In genomic region chr10:7529638-7530037, GRCh38 we compare ENCODE assay signal across 10 cellular contexts.
DNase-seq lines count a peak whose midpoint lies in the region; ATAC-seq, FAIRE-seq and TF ChIP-seq lines count a peak whose summit lies in the region.
"Had no signal": no experiment of that assay in that cellular context is flagged by ENCODE, and none has a peak within 500 bp of the region (broad histone marks: within the 10 kb centered on the region; RNA-seq: fewer than 3 reads in every experiment).

No MANE protein-coding gene starts in this region.

- ATAC-seq in HG02840 (IDR thresholded peaks at IDR 0.05; ENCODE audit: low FRiP score, unreplicated experiment), result no peak
- ATAC-seq in HG03354 (IDR thresholded peaks at IDR 0.05; ENCODE audit: poor library complexity, severe bottlenecking, unreplicated experiment), result no peak

- DNase-seq in A673 (ENCODE audit: low spot score) (peak; percentile 49), GM13977 (ENCODE audit: low spot score) (no peak), SW480 (ENCODE audit: low spot score) (peak; percentile 42), keratinocyte (ENCODE audit: low read depth, low spot score) (no peak), hepatic stellate cell (ENCODE audit: low spot score) (no peak)
- no peak for DNase-seq in stimulated activated CD4-positive, alpha-beta T cell treated with anti-CD3 and anti-CD28 coated beads, Interleukin-12 subunit alpha, Interleukin-12 subunit beta, amount 100 ng/mL, for 4 hours
- DNase-seq: activated effector memory CD4-positive, alpha-beta T cell treated with Interleukin-2 at 50 U/mL for 16 hours; erythroblast had no signal

- H3K9ac ChIP-seq in keratinocyte (ENCODE audit: control insufficient read depth, extremely low read depth, insufficient read depth, low read length), result no peak overlapping the region

- H3K27ac ChIP-seq in A673 (ENCODE audit: low read depth, low read length, poor library complexity, severe bottlenecking) (no peak overlapping the region), keratinocyte (ENCODE audit: control insufficient read depth, insufficient read depth, low read length) (no peak overlapping the region)

- H2AFZ ChIP-seq in keratinocyte (ENCODE audit: control insufficient read depth, low read length), result no peak overlapping the region

- H3K79me2 ChIP-seq in keratinocyte (ENCODE audit: control insufficient read depth, insufficient read depth, low read length), result no peaks in the 10 kb centered on the region

- dilution Hi-C loops in keratinocyte (cut with MboI; ENCODE audit: extremely low pct_ligation_motif_present, low sequenced_read_pairs), result loop anchor here (10.0 kb wide), 1 partner anchor 155 kb away; no protein-coding TSS in a partner anchor

- in situ Hi-C loops in GM13977 (cut with MboI; ENCODE audit: low pct_unique_long_range_greater_than_20kb, low sequenced_read_pairs, unreplicated experiment), result no loop called here

- no peak overlapping the region for H3K4me3 ChIP-seq in A673 (ENCODE audit: low read depth, low read length, poor library complexity, severe bottlenecking)
- H3K4me3 ChIP-seq in keratinocyte (ENCODE audit: control insufficient read depth in 2 of 3, extremely low read depth in 1 of 3, insufficient read depth in 2 of 3, low read depth in 1 of 3, low read length in 3 of 3), result no peak overlapping the region

- H3K27me3 ChIP-seq in A673 (replicated peaks; ENCODE audit: insufficient read depth, low read depth, low read length, poor library complexity) (no peaks in the 10 kb centered on the region), keratinocyte (ENCODE audit: control insufficient read depth, extremely low read depth, insufficient read depth, low read length) (peaks cover 7% of the 10 kb centered on the region)

- TF ChIP-seq CTCF in A673 (conservative IDR thresholded peaks at IDR 0.05; ENCODE audit: low read depth, low read length) (peak; percentile 52), GM13977 (IDR thresholded peaks at IDR 0.05; ENCODE audit: extremely low read depth, insufficient read depth, missing control alignments) (peak; percentile 19), keratinocyte (optimal IDR thresholded peaks at IDR 0.05 in 1 of 3, IDR thresholded peaks at IDR 0.05 in 1 of 3, conservative IDR thresholded peaks at IDR 0.05 in 1 of 3; ENCODE audit: extremely low read depth in 1 of 3, insufficient read depth in 2 of 3, low read length in 3 of 3) (peak; percentile 21 to 74 (median 43))

- no peak for FAIRE-seq in keratinocyte (lab: Jason Lieb, UNC)

- H3K9me1 ChIP-seq in keratinocyte (ENCODE audit: control insufficient read depth, extremely low read depth, insufficient read depth, low read length), result no peaks in the 10 kb centered on the region

- no TSS peak for BruUV-seq in A673 (replicated peaks; lab: Mats Ljungman, UMichigan)

- intact Hi-C loops in A673 (cut with micrococcal nuclease; ENCODE audit: unreplicated experiment), result loop anchor here (1.0 to 10.0 kb wide), 6 partner anchors 158 to 1675 kb away; partner anchors contain the start of gene GATA3

- no peaks in the 10 kb centered on the region for H4K20me1 ChIP-seq in keratinocyte (ENCODE audit: control insufficient read depth, extremely low read depth, insufficient read depth, low read length)

- no peak overlapping the region for H3K4me2 ChIP-seq in keratinocyte (ENCODE audit: control insufficient read depth, extremely low read depth, insufficient read depth, low read depth, low read length)

- POLR2A ChIA-PET in A673 (lab: Charles Lee; ENCODE audit: low non-redundant PET), result no interaction called here

- H3K9me3 ChIP-seq in A673 (ENCODE audit: low read depth, low read length, poor library complexity, severe bottlenecking) (no peaks in the 10 kb centered on the region), keratinocyte (ENCODE audit: control insufficient read depth, low read depth, low read length) (no peaks in the 10 kb centered on the region)

- CTCF ChIA-PET in A673 (lab: Charles Lee), result interaction anchor here (0.5 to 3.0 kb wide), 3 partner anchors 94 to 158 kb away, joined by 3 to 23 read pairs (median 3); no protein-coding TSS in a partner anchor

- peaks cover 18% of the 10 kb centered on the region for H3K4me1 ChIP-seq in A673 (ENCODE audit: insufficient read depth, low read length, poor library complexity, severe bottlenecking)
- no peaks in the 10 kb centered on the region for H3K4me1 ChIP-seq in keratinocyte (ENCODE audit: control insufficient read depth, extremely low read depth, insufficient read depth, low read length)

- H3K36me3 ChIP-seq in A673 (ENCODE audit: insufficient read depth, low read length, poor library complexity, severe bottlenecking) (no peaks in the 10 kb centered on the region), keratinocyte (ENCODE audit: control insufficient read depth in 2 of 2, extremely low read depth in 1 of 2, insufficient read depth in 2 of 2, low read length in 2 of 2) (no peaks in the 10 kb centered on the region)

Comparison
In these comparisons a context has a peak if more than half of its experiments do, and no peak if none do; other contexts are left out.
1. DNase-seq: peak in A673 (single experiment) and SW480 (single experiment); none in GM13977 (single experiment), keratinocyte (single experiment), stimulated activated CD4-positive, alpha-beta T cell treated with anti-CD3 and anti-CD28 coated beads, Interleukin-12 subunit alpha, Interleukin-12 subunit beta, amount 100 ng/mL, for 4 hours (single experiment) and hepatic stellate cell (single experiment).
2. Peak in every context shown above with its lines, with median percentiles within 50 percentile points of each other: CTCF ChIP-seq.